Comparison of ENCODE assay signal across 22 cellular contexts in the genomic region with DNA sequence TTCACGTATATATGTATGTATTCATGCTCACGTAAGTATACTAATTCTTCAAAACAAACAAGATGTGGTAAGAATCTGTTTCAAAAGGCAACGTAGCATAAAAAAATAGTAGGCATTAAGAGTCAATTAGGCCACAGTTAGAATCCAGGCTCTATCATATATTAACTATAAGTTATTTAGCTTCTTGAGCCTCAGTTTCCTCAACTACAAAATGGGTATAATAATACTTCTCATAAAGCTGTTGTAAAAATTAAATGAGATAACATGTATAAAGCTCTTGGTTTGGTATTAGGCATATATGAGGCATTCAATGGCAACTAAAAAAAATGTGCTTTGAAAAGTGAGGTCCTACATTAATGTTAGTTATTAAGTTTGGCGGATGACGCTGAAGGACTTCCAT.
"Had no signal": no experiment of that assay in that cellular context is flagged by ENCODE, and none has a peak within 500 bp of the region (broad histone marks: within the 10 kb centered on the region; RNA-seq: fewer than 3 reads in every experiment).

No MANE protein-coding gene starts in this region.

- H3K4me1 ChIP-seq: foreskin keratinocyte, left lung, lower lobe of right lung had no signal

- H3K9me3 ChIP-seq: esophagus muscularis mucosa, heart right ventricle, left lung, lower lobe of right lung, mucosa of descending colon had no signal

- ATAC-seq: foreskin keratinocyte, left cardiac atrium, left lung, lower lobe of right lung, mucosa of descending colon had no signal

- H3K27ac ChIP-seq: coronary artery, dorsolateral prefrontal cortex, esophagus muscularis mucosa, foreskin keratinocyte, left lung, lower lobe of right lung had no signal

- H3K4me3 ChIP-seq: coronary artery, dorsolateral prefrontal cortex, esophagus muscularis mucosa, heart right ventricle, left lung, lower lobe of right lung, mucosa of descending colon had no signal

- DNase-seq: dermis blood vessel endothelial cell; dorsolateral prefrontal cortex; effector CD4-positive, alpha-beta T cell; effector memory CD4-positive, alpha-beta T cell; foreskin keratinocyte; glutamatergic neuron; head of caudate nucleus; heart right ventricle; hippocampal formation; left cardiac atrium; left lung; left ventricle myocardium superior; lower lobe of right lung; mesenchymal stem cell; mucosa of descending colon had no signal

- H3K27me3 ChIP-seq: dorsolateral prefrontal cortex, esophagus muscularis mucosa, foreskin keratinocyte, heart right ventricle, left lung had no signal

- FAIRE-seq: colon, endothelial cell of umbilical vein, frontal cortex, islet of Langerhans, keratinocyte had no signal
